Comparison of ENCODE assay signal across 1 cellular context in the genomic region with DNA sequence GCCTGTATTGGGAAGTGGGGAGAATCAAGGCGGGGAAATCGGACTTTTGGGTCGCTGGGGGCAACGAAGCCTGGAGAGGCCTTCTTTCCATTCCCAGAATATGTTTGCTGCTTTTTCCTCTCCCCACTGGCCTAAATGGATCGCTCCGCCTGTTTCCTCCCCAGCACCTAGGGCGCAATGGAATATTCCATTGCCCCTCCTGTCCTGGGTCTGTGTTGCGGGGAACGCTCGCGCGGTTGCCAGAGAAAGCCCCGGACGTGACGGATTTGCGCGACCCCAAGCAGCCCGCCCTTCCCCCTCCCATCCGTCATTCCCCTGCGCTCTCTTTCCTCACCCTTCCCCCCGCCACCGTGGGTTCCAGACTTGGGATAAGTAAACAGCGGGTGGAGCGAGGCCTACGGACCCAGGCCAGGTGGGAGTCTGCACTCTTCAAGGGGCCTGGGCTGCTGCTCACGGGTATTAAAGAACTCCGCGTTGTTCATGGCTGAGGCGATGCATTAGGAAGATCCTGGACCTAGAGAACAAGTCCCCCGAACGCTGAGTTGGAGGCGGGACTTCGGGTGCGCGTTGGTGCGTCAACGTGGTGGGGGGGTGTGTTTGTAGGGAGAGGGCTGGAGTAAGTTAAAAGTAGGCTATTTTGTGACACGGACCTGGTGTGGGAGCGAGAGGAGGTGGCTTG.
TF ChIP-seq lines count a peak whose summit lies in the region.

A gene with protein sequence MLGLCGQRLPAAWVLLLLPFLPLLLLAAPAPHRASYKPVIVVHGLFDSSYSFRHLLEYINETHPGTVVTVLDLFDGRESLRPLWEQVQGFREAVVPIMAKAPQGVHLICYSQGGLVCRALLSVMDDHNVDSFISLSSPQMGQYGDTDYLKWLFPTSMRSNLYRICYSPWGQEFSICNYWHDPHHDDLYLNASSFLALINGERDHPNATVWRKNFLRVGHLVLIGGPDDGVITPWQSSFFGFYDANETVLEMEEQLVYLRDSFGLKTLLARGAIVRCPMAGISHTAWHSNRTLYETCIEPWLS (plus strand): TSS at position 307 of the 679 bp plus-strand sequence. CDS start 454 bp downstream, outside the sequence.

TF ChIP-seq in K562, 482 proteins besides CTCF, POLR2A, EP300 and RAD21 (continued from another document and continues in another):
- TF ChIP-seq CREB3L1 (IDR thresholded peaks at IDR 0.05; ENCODE audit: borderline replicate concordance, low read depth) (peak; percentile 69; the same call in 1 of the 2 replicates), SMAD3 (CRISPR knock-in tag; conservative IDR thresholded peaks at IDR 0.05) (no peak), ZNF586 (CRISPR knock-in tag; conservative IDR thresholded peaks at IDR 0.05) (no peak), ZNF263 (CRISPR knock-in tag; IDR thresholded peaks at IDR 0.05; ENCODE audit: borderline replicate concordance) (no peak), BCLAF1 (IDR thresholded peaks at IDR 0.05; ENCODE audit: borderline replicate concordance in 1 of 2, control insufficient read depth in 1 of 2, low read depth in 2 of 2, low read length in 1 of 2) (peak in 1 of 2 experiments; percentile 91; a peak in 2 of 4 replicates), NR2C2 (CRISPR knock-in tag; IDR thresholded peaks at IDR 0.05) (no peak; the same call in 1 of the 2 replicates), NR2C2 (tag; IDR thresholded peaks at IDR 0.05) (peak; percentile 86), L3MBTL2 (IDR thresholded peaks at IDR 0.05) (no peak; the same call in 1 of the 2 replicates), PHF8 (IDR thresholded peaks at IDR 0.05; ENCODE audit: borderline replicate concordance, low read length) (peak; percentile 59; the same call in 1 of the 2 replicates), CHD2 (IDR thresholded peaks at IDR 0.05; ENCODE audit: low read depth, low read length) (peak; percentile 89), PRPF4 (IDR thresholded peaks at IDR 0.05; ENCODE audit: insufficient read depth, low read depth, low read length, poor library complexity, severe bottlenecking) (no peak), ASH1L (IDR thresholded peaks at IDR 0.05; ENCODE audit: borderline replicate concordance, low read depth, partially characterized antibody) (peak; percentile 71), PCBP1 (IDR thresholded peaks at IDR 0.05; ENCODE audit: low read depth, low read length, poor library complexity, severe bottlenecking) (no peak), MECOM (CRISPR knock-in tag; IDR thresholded peaks at IDR 0.05) (0 out of 2 replicates have a peak, but pooled peaks have one; percentile 34), MTA3 (IDR thresholded peaks at IDR 0.05; ENCODE audit: borderline replicate concordance) (no peak; the same call in none of the 2 replicates), RBM25 (IDR thresholded peaks at IDR 0.05; ENCODE audit: low read depth, low read length, severe bottlenecking) (no peak), POLR2B (IDR thresholded peaks at IDR 0.05; ENCODE audit: low read depth, partially characterized antibody) (peak; percentile 62), HLTF (IDR thresholded peaks at IDR 0.05) (no peak; the same call in 1 of the 2 replicates), RAD51 (IDR thresholded peaks at IDR 0.05; ENCODE audit: borderline replicate concordance, low read depth) (no peak), BHLHE40 (IDR thresholded peaks at IDR 0.05; ENCODE audit: low read length) (peak; percentile 94), FOXM1 (IDR thresholded peaks at IDR 0.05; ENCODE audit: low read depth) (no peak; the same call in 1 of the 2 replicates), FOXM1 (CRISPR knock-in tag; IDR thresholded peaks at IDR 0.05; ENCODE audit: low read depth) (no peak), HNRNPH1 (optimal IDR thresholded peaks at IDR 0.05; ENCODE audit: low read depth, low read length) (no peak), ZNF174 (CRISPR knock-in tag; IDR thresholded peaks at IDR 0.05) (0 out of 2 replicates have a peak, but pooled peaks have one; percentile 18), ZNF124 (CRISPR knock-in tag; IDR thresholded peaks at IDR 0.05) (no peak), RB1 (IDR thresholded peaks at IDR 0.05; ENCODE audit: low read depth) (peak; percentile 55), ATF1 (CRISPR knock-in tag; IDR thresholded peaks at IDR 0.05) (peak; percentile 91), ATF1 (tag; IDR thresholded peaks at IDR 0.05) (peak; percentile 98), SMAD4 (CRISPR knock-in tag; conservative IDR thresholded peaks at IDR 0.05) (no peak; the same call in 1 of the 2 replicates), CXXC5 (CRISPR knock-in tag; IDR thresholded peaks at IDR 0.05) (peak; percentile 89), ADNP (tag; IDR thresholded peaks at IDR 0.05) (no peak), TAF1 (IDR thresholded peaks at IDR 0.05; ENCODE audit: control insufficient read depth, extremely low read depth, insufficient read depth, low read length, severe bottlenecking) (peak; percentile 69), PTBP1 (IDR thresholded peaks at IDR 0.05; ENCODE audit: low read depth, low read length) (no peak), CREM (IDR thresholded peaks at IDR 0.05; ENCODE audit: low read depth) (peak; percentile 99), SUPT5H (IDR thresholded peaks at IDR 0.05) (peak; percentile 76), SRF (CRISPR knock-in tag; IDR thresholded peaks at IDR 0.05) (peak in 1 of 2 experiments; percentile 51; a peak in 1 of 4 replicates), ZNF175 (CRISPR knock-in tag; IDR thresholded peaks at IDR 0.05; ENCODE audit: low read depth) (peak; percentile 60; the same call in 1 of the 2 replicates), SMC3 (conservative IDR thresholded peaks at IDR 0.05; ENCODE audit: insufficient read depth, low read depth, low read length) (peak; percentile 11; the same call in 1 of the 2 replicates), ATF4 (CRISPR knock-in tag; IDR thresholded peaks at IDR 0.05) (no peak), JUND (IDR thresholded peaks at IDR 0.05; ENCODE audit: borderline replicate concordance, low read depth, low read length) (peak; percentile 94), JUND (tag; IDR thresholded peaks at IDR 0.05; ENCODE audit: borderline replicate concordance, low read depth, low read length) (peak; percentile 55; the same call in 1 of the 3 replicates)
- TF ChIP-seq, protein P1, sequence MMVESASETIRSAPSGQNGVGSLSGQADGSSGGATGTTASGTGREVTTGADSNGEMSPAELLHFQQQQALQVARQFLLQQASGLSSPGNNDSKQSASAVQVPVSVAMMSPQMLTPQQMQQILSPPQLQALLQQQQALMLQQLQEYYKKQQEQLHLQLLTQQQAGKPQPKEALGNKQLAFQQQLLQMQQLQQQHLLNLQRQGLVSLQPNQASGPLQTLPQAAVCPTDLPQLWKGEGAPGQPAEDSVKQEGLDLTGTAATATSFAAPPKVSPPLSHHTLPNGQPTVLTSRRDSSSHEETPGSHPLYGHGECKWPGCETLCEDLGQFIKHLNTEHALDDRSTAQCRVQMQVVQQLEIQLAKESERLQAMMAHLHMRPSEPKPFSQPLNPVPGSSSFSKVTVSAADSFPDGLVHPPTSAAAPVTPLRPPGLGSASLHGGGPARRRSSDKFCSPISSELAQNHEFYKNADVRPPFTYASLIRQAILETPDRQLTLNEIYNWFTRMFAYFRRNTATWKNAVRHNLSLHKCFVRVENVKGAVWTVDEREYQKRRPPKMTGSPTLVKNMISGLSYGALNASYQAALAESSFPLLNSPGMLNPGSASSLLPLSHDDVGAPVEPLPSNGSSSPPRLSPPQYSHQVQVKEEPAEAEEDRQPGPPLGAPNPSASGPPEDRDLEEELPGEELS (CRISPR knock-in tag; IDR thresholded peaks at IDR 0.05; ENCODE audit: borderline replicate concordance): peak; percentile 24; the same call in 1 of the 2 replicates
- TF ChIP-seq, protein P2, sequence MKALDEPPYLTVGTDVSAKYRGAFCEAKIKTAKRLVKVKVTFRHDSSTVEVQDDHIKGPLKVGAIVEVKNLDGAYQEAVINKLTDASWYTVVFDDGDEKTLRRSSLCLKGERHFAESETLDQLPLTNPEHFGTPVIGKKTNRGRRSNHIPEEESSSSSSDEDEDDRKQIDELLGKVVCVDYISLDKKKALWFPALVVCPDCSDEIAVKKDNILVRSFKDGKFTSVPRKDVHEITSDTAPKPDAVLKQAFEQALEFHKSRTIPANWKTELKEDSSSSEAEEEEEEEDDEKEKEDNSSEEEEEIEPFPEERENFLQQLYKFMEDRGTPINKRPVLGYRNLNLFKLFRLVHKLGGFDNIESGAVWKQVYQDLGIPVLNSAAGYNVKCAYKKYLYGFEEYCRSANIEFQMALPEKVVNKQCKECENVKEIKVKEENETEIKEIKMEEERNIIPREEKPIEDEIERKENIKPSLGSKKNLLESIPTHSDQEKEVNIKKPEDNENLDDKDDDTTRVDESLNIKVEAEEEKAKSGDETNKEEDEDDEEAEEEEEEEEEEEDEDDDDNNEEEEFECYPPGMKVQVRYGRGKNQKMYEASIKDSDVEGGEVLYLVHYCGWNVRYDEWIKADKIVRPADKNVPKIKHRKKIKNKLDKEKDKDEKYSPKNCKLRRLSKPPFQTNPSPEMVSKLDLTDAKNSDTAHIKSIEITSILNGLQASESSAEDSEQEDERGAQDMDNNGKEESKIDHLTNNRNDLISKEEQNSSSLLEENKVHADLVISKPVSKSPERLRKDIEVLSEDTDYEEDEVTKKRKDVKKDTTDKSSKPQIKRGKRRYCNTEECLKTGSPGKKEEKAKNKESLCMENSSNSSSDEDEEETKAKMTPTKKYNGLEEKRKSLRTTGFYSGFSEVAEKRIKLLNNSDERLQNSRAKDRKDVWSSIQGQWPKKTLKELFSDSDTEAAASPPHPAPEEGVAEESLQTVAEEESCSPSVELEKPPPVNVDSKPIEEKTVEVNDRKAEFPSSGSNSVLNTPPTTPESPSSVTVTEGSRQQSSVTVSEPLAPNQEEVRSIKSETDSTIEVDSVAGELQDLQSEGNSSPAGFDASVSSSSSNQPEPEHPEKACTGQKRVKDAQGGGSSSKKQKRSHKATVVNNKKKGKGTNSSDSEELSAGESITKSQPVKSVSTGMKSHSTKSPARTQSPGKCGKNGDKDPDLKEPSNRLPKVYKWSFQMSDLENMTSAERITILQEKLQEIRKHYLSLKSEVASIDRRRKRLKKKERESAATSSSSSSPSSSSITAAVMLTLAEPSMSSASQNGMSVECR (CRISPR knock-in tag; IDR thresholded peaks at IDR 0.05): no peak; the same call in 1 of the 2 replicates
- TF ChIP-seq, protein P3, sequence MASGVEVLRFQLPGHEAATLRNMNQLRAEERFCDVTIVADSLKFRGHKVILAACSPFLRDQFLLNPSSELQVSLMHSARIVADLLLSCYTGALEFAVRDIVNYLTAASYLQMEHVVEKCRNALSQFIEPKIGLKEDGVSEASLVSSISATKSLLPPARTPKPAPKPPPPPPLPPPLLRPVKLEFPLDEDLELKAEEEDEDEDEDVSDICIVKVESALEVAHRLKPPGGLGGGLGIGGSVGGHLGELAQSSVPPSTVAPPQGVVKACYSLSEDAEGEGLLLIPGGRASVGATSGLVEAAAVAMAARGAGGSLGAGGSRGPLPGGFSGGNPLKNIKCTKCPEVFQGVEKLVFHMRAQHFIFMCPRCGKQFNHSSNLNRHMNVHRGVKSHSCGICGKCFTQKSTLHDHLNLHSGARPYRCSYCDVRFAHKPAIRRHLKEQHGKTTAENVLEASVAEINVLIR (CRISPR knock-in tag; IDR thresholded peaks at IDR 0.05): peak; percentile 92
- TF ChIP-seq, protein P4, sequence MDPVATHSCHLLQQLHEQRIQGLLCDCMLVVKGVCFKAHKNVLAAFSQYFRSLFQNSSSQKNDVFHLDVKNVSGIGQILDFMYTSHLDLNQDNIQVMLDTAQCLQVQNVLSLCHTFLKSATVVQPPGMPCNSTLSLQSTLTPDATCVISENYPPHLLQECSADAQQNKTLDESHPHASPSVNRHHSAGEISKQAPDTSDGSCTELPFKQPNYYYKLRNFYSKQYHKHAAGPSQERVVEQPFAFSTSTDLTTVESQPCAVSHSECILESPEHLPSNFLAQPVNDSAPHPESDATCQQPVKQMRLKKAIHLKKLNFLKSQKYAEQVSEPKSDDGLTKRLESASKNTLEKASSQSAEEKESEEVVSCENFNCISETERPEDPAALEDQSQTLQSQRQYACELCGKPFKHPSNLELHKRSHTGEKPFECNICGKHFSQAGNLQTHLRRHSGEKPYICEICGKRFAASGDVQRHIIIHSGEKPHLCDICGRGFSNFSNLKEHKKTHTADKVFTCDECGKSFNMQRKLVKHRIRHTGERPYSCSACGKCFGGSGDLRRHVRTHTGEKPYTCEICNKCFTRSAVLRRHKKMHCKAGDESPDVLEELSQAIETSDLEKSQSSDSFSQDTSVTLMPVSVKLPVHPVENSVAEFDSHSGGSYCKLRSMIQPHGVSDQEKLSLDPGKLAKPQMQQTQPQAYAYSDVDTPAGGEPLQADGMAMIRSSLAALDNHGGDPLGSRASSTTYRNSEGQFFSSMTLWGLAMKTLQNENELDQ (CRISPR knock-in tag; IDR thresholded peaks at IDR 0.05; ENCODE audit: borderline replicate concordance): no peak
